8 cellular contexts compared by ENCODE assay signal in the genomic region with DNA sequence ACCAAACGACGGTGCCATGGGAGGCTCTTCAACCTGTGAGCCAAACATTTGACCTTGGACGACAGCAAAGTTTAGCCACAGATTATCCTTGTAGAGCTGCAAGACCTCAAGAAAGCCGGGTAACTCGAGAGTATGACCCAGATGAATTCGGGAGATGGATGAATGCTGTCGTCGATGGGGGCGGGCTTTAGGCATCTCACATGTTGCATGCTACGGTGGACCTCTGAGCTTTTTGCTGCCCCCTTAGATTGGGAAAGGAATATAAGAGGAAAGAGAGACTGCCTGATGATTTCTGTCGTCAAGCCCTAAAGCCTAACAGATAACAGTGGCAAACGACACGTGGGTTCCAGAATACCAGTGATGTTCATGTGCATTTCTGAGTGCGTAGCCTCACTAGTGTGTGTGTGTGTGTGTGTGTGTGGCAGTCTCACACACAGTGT. TPM values are rescaled to one million over a fixed set of nuclear protein-coding genes. Genes with fewer than 3 reads are reported as not detected.
A peak's percentile ranks its signal among the peaks of the same experiment; 100 is the strongest.
DNase-seq lines count a peak whose midpoint lies in the region; ATAC-seq and TF ChIP-seq lines count a peak whose summit lies in the region.

No MANE protein-coding gene starts in this region.

- H3K27me3 ChIP-seq in ACC112 (ENCODE audit: insufficient read depth, low read length): no peaks in the 10 kb centered on the region
- H3K27me3 ChIP-seq in HCT116 (ENCODE audit: insufficient read depth, low read length): no peaks in the 10 kb centered on the region

- TF ChIP-seq POLR2A in HCT116 (IDR thresholded peaks at IDR 0.05; ENCODE audit: borderline replicate concordance, extremely low read depth, insufficient read depth, insufficient read length): no peak

- intact Hi-C loops in HCT116 (cut with micrococcal nuclease): no loop called here

- POLR2A ChIA-PET in HCT116 (lab: Charles Lee): no interaction called here

- peaks cover 11% of the 10 kb centered on the region for H3K27me3 Mint-ChIP-seq in T-helper 2 cell treated with Interferon-gamma antibody and Interleukin-4, amounts not matched to agents 5 μg/mL and 100 μg/mL, for 36 hours (ENCODE audit: low read depth)

- H3K27ac ChIP-seq in ACC112 (ENCODE audit: low read depth, low read length) (peak overlapping the region; percentile 62; the same call in 1 of the 2 replicates), HCT116 (ENCODE audit: low read depth, low read length) (peak overlapping the region; percentile 96)

- no peaks in the 10 kb centered on the region for H3K9me3 ChIP-seq in HCT116 (ENCODE audit: control insufficient read depth in 1 of 2, insufficient read depth in 1 of 2, low read depth in 1 of 2, low read length in 2 of 2)

- H3K36me3 Mint-ChIP-seq in T-helper 2 cell treated with Interferon-gamma antibody and Interleukin-4, amounts not matched to agents 5 μg/mL and 100 μg/mL, for 36 hours (ENCODE audit: low read depth): no peaks in the 10 kb centered on the region

- H3K4me3 ChIP-seq in ACC112 (ENCODE audit: low read depth, low read length) (peak overlapping the region; percentile 88), HCT116 (replicated peaks in 1 of 2; ENCODE audit: low read depth in 1 of 2, low read length in 2 of 2) (peak overlapping the region; percentile 55 to 82), fibroblast of the aortic adventitia (ENCODE audit: low read depth, low read length) (peak overlapping the region; percentile 91), skeletal muscle cell (ENCODE audit: low read depth, low read length) (peak overlapping the region; percentile 80)

- CTCF ChIA-PET in HCT116 (lab: Charles Lee): interaction anchor here (0.8 to 2.1 kb wide), 3 partner anchors 79 to 110 kb away, joined by 5 to 6 read pairs (median 6); no protein-coding TSS in a partner anchor

- peak overlapping the region; percentile 15 for H3K27ac Mint-ChIP-seq in T-helper 2 cell treated with Interferon-gamma antibody and Interleukin-4, amounts not matched to agents 5 μg/mL and 100 μg/mL, for 36 hours

- RAD21 ChIA-PET in HCT116 (lab: Charles Lee; ENCODE audit: low non-redundant PET in 1 of 2, low total read pairs in 2 of 2, uncharacterized antibody in 2 of 2, unreplicated experiment in 2 of 2): no interaction called here

- H3K36me3 ChIP-seq in ACC112 (ENCODE audit: insufficient read depth, low read length) (no peaks in the 10 kb centered on the region), HCT116 (ENCODE audit: control insufficient read depth in 1 of 2, insufficient read depth in 2 of 2, low read length in 2 of 2) (no peaks in the 10 kb centered on the region)

- H3K9me3 Mint-ChIP-seq in T-helper 2 cell treated with Interferon-gamma antibody and Interleukin-4, amounts not matched to agents 5 μg/mL and 100 μg/mL, for 36 hours: no peaks in the 10 kb centered on the region

- TSS peak; percentile 62 for BruUV-seq in HCT116 (replicated peaks; lab: Mats Ljungman, UMichigan)

- H3K9me2 ChIP-seq in HCT116 (ENCODE audit: insufficient read depth): no peaks in the 10 kb centered on the region

- H3K4me2 ChIP-seq in HCT116 (ENCODE audit: low read length): peak overlapping the region; percentile 97

- no peak for DNase-seq in HCT116 (ENCODE audit: low read depth, low spot score)
- DNase-seq in T-helper 2 cell treated with Interferon-gamma antibody and Interleukin-4, amounts not matched to agents 5 μg/mL and 100 μg/mL, for 36 hours (ENCODE audit: low spot score): no peak
- DNase-seq in fibroblast of the aortic adventitia (ENCODE audit: low read depth): no peak
- no peak for DNase-seq in skeletal muscle cell (ENCODE audit: low read depth)

- peak overlapping the region; percentile 86 for H3K9ac ChIP-seq in HCT116 (ENCODE audit: low read length)

- H3K4me1 ChIP-seq in ACC112 (ENCODE audit: control insufficient read depth, insufficient read depth, low read length, unreplicated experiment) (peaks cover 20% of the 10 kb centered on the region), HCT116 (ENCODE audit: control insufficient read depth in 1 of 2, insufficient read depth in 2 of 2, low read length in 2 of 2) (peaks cover 32 to 48% of the 10 kb centered on the region in 2 experiments)

- H2AFZ ChIP-seq in ACC112 (ENCODE audit: low read length, unreplicated experiment): peak overlapping the region; percentile 49
- no peak overlapping the region for H2AFZ ChIP-seq in HCT116 (ENCODE audit: low read depth, low read length, poor library complexity, severe bottlenecking)

- H3K4me3 Mint-ChIP-seq in T-helper 2 cell treated with Interferon-gamma antibody and Interleukin-4, amounts not matched to agents 5 μg/mL and 100 μg/mL, for 36 hours: peak overlapping the region; percentile 79

- no peaks in the 10 kb centered on the region for H4K20me1 ChIP-seq in HCT116 (ENCODE audit: insufficient read depth)

- ATAC-seq in HCT116 (peak; percentile 6), HG02973 (IDR thresholded peaks at IDR 0.05; ENCODE audit: unreplicated experiment) (no peak), HG03439 (IDR thresholded peaks at IDR 0.05; ENCODE audit: unreplicated experiment) (no peak), GM18868 (IDR thresholded peaks at IDR 0.05; ENCODE audit: unreplicated experiment) (no peak)

- TF ChIP-seq RAD21 in HCT116 (IDR thresholded peaks at IDR 0.05; ENCODE audit: low read depth): no peak

- H3K79me2 ChIP-seq in ACC112 (ENCODE audit: control insufficient read depth, insufficient read depth, low read length, unreplicated experiment) (peaks cover 23% of the 10 kb centered on the region), HCT116 (ENCODE audit: insufficient read depth, low read length) (peaks cover 40% of the 10 kb centered on the region)

- peaks cover 23% of the 10 kb centered on the region for H3K4me1 Mint-ChIP-seq in T-helper 2 cell treated with Interferon-gamma antibody and Interleukin-4, amounts not matched to agents 5 μg/mL and 100 μg/mL, for 36 hours (ENCODE audit: low read depth)

- TF ChIP-seq CTCF in HCT116 (IDR thresholded peaks at IDR 0.05 in 2 of 3, conservative IDR thresholded peaks at IDR 0.05 in 1 of 3; ENCODE audit: borderline replicate concordance in 1 of 3, insufficient read depth in 1 of 3, low read depth in 2 of 3, low read length in 2 of 3): no peak
- TF ChIP-seq CTCF in fibroblast of the aortic adventitia (IDR thresholded peaks at IDR 0.05; ENCODE audit: insufficient read depth, low read length): no peak

TF ChIP-seq in HCT116, 20 proteins besides CTCF, POLR2A, EP300 and RAD21:
- no peak for TF ChIP-seq EZH2phosphoT487 (IDR thresholded peaks at IDR 0.05; ENCODE audit: borderline replicate concordance)
- no peak for TF ChIP-seq SP1 (IDR thresholded peaks at IDR 0.05; ENCODE audit: low read depth)
- TF ChIP-seq ZNF274 (IDR thresholded peaks at IDR 0.05; ENCODE audit: low read depth, low read length): no peak
- TF ChIP-seq SIN3A (IDR thresholded peaks at IDR 0.05; ENCODE audit: low read depth): no peak
- TF ChIP-seq POLR2AphosphoS5 (IDR thresholded peaks at IDR 0.05; ENCODE audit: low read depth, low read length): no peak
- TF ChIP-seq, protein P1, sequence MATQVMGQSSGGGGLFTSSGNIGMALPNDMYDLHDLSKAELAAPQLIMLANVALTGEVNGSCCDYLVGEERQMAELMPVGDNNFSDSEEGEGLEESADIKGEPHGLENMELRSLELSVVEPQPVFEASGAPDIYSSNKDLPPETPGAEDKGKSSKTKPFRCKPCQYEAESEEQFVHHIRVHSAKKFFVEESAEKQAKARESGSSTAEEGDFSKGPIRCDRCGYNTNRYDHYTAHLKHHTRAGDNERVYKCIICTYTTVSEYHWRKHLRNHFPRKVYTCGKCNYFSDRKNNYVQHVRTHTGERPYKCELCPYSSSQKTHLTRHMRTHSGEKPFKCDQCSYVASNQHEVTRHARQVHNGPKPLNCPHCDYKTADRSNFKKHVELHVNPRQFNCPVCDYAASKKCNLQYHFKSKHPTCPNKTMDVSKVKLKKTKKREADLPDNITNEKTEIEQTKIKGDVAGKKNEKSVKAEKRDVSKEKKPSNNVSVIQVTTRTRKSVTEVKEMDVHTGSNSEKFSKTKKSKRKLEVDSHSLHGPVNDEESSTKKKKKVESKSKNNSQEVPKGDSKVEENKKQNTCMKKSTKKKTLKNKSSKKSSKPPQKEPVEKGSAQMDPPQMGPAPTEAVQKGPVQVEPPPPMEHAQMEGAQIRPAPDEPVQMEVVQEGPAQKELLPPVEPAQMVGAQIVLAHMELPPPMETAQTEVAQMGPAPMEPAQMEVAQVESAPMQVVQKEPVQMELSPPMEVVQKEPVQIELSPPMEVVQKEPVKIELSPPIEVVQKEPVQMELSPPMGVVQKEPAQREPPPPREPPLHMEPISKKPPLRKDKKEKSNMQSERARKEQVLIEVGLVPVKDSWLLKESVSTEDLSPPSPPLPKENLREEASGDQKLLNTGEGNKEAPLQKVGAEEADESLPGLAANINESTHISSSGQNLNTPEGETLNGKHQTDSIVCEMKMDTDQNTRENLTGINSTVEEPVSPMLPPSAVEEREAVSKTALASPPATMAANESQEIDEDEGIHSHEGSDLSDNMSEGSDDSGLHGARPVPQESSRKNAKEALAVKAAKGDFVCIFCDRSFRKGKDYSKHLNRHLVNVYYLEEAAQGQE (IDR thresholded peaks at IDR 0.05; ENCODE audit: low read depth): no peak
- TF ChIP-seq, protein P2, sequence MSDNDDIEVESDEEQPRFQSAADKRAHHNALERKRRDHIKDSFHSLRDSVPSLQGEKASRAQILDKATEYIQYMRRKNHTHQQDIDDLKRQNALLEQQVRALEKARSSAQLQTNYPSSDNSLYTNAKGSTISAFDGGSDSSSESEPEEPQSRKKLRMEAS (IDR thresholded peaks at IDR 0.05): no peak
- no peak for TF ChIP-seq JUND (IDR thresholded peaks at IDR 0.05)
- TF ChIP-seq TCF7L2 (IDR thresholded peaks at IDR 0.05; ENCODE audit: borderline replicate concordance, extremely low read depth, insufficient read depth, insufficient read length): no peak
- TF ChIP-seq, protein P3, sequence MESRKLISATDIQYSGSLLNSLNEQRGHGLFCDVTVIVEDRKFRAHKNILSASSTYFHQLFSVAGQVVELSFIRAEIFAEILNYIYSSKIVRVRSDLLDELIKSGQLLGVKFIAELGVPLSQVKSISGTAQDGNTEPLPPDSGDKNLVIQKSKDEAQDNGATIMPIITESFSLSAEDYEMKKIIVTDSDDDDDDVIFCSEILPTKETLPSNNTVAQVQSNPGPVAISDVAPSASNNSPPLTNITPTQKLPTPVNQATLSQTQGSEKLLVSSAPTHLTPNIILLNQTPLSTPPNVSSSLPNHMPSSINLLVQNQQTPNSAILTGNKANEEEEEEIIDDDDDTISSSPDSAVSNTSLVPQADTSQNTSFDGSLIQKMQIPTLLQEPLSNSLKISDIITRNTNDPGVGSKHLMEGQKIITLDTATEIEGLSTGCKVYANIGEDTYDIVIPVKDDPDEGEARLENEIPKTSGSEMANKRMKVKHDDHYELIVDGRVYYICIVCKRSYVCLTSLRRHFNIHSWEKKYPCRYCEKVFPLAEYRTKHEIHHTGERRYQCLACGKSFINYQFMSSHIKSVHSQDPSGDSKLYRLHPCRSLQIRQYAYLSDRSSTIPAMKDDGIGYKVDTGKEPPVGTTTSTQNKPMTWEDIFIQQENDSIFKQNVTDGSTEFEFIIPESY (IDR thresholded peaks at IDR 0.05; ENCODE audit: extremely low read depth, insufficient replicate concordance, low read length): no peak

RNA-seq across cellular contexts. Expression of a gene that starts 0.7 kb away (rescaled TPM):
- total RNA-seq in HCT116 (2021; ENCODE audit: unreplicated experiment): 26.3 TPM
- polyA plus RNA-seq in HCT116 (2012): 6.6 and 9.0 TPM in 2 replicates
- total RNA-seq in fibroblast of the aortic adventitia (ENCODE audit: low replicate concordance): 20.4 and 21.4 TPM in 2 replicates
